16 cellular contexts compared by ENCODE assay signal in genomic region chr4:55503164-55503563, GRCh38. TPM values are rescaled to one million over a fixed set of nuclear protein-coding genes. Genes with fewer than 3 reads are reported as not detected.
DNase-seq lines count a peak whose midpoint lies in the region; ATAC-seq and TF ChIP-seq lines count a peak whose summit lies in the region.
"Had no signal": no experiment of that assay in that cellular context is flagged by ENCODE, and none has a peak within 500 bp of the region (broad histone marks: within the 10 kb centered on the region; RNA-seq: fewer than 3 reads in every experiment).

No MANE protein-coding gene starts in this region.

- no peaks in the 10 kb centered on the region for H3K27me3 Mint-ChIP-seq in MCF 10A (ENCODE audit: insufficient read depth, unreplicated experiment)
- H3K27me3 Mint-ChIP-seq: activated CD4-positive, alpha-beta T cell treated with anti-CD3 and anti-CD28 coated beads, Interleukin-2, amount 10 ng/mL, durations not matched to agents 7 days and 5 days; B cell had no signal

- 67% methylated on average over 2 of the region's 2 CpGs for WGBS in SK-N-SH (ENCODE audit: low lambda C conversion rate)

- H3K9me2 ChIP-seq in SK-N-SH, result no peaks in the 10 kb centered on the region

- TF ChIP-seq POLR2A in breast epithelium (IDR thresholded peaks at IDR 0.05), result no peak

- H3K36me3 Mint-ChIP-seq in MCF 10A (ENCODE audit: insufficient read depth, unreplicated experiment), result peaks cover 12% of the 10 kb centered on the region

- TF ChIP-seq RAD21 in SK-N-SH (IDR thresholded peaks at IDR 0.05; ENCODE audit: low read length), result no peak

- H3K27ac ChIP-seq in breast epithelium (no peak overlapping the region), SK-N-SH (ENCODE audit: low read depth in 2 of 2, low read length in 1 of 2) (peak overlapping the region in 1 of 2 experiments; percentile 61; a peak in 2 of 4 replicates), foreskin keratinocyte (peak overlapping the region; percentile 65)

- H3K4me3 ChIP-seq in breast epithelium, result no peak overlapping the region
- no peak overlapping the region for H3K4me3 ChIP-seq in SK-N-SH (ENCODE audit: low read depth in 2 of 2, low read length in 1 of 2)

- POLR2A ChIA-PET in MCF 10A (lab: Yijun Ruan, JAX), result interaction anchor here (0.7 to 1.2 kb wide), 4 partner anchors 15 to 46 kb away, joined by 3 to 5 read pairs (median 3); no protein-coding TSS in a partner anchor
- POLR2A ChIA-PET in SK-N-SH (lab: Yijun Ruan, JAX), result no interaction called here

- H3K36me3 ChIP-seq in breast epithelium (no peaks in the 10 kb centered on the region), SK-N-SH (replicated peaks in 1 of 2; ENCODE audit: control insufficient read depth in 1 of 2, insufficient read depth in 2 of 2, low read length in 1 of 2) (peaks cover 3 to 11% of the 10 kb centered on the region in 2 experiments)

- H3K4me3 Mint-ChIP-seq in MCF 10A (ENCODE audit: unreplicated experiment), result no peak overlapping the region
- H3K4me3 Mint-ChIP-seq: activated CD4-positive, alpha-beta T cell treated with anti-CD3 and anti-CD28 coated beads, Interleukin-2, amount 10 ng/mL, durations not matched to agents 7 days and 5 days; B cell; nephron had no signal

- H2AFZ ChIP-seq in SK-N-SH (ENCODE audit: low read depth), result no peak overlapping the region

- no peak for TF ChIP-seq EP300 in SK-N-SH (IDR thresholded peaks at IDR 0.05; ENCODE audit: borderline replicate concordance in 1 of 2, low read depth in 1 of 2, low read length in 1 of 2)

- H3K9me3 ChIP-seq in breast epithelium, result no peaks in the 10 kb centered on the region
- H3K9me3 ChIP-seq in SK-N-SH, result no peaks in the 10 kb centered on the region

- H3K4me1 ChIP-seq in breast epithelium (no peaks in the 10 kb centered on the region), SK-N-SH (ENCODE audit: control insufficient read depth in 1 of 2, insufficient read depth in 2 of 2, low read depth in 1 of 2, low read length in 1 of 2) (peaks cover 0 to 3% of the 10 kb centered on the region in 2 experiments; a peak in 1 of 4 replicates), foreskin keratinocyte (peaks cover 9% of the 10 kb centered on the region)

- H3K4me2 ChIP-seq in SK-N-SH, result no peak overlapping the region

- no peaks in the 10 kb centered on the region for H3K9me3 Mint-ChIP-seq in MCF 10A (ENCODE audit: unreplicated experiment)
- H3K9me3 Mint-ChIP-seq: activated CD4-positive, alpha-beta T cell treated with anti-CD3 and anti-CD28 coated beads, Interleukin-2, amount 10 ng/mL, durations not matched to agents 7 days and 5 days had no signal

- TF ChIP-seq CTCF in MCF 10A (IDR thresholded peaks at IDR 0.05; ENCODE audit: unreplicated experiment) (no peak), breast epithelium (IDR thresholded peaks at IDR 0.05) (no peak), SK-N-SH (IDR thresholded peaks at IDR 0.05) (no peak), foreskin keratinocyte (conservative IDR thresholded peaks at IDR 0.05) (no peak)

- ATAC-seq in foreskin keratinocyte (peak; percentile 100), GM21528 (IDR thresholded peaks at IDR 0.05; ENCODE audit: low FRiP score, unreplicated experiment) (no peak)

- CTCF ChIA-PET in MCF 10A (lab: Yijun Ruan, JAX) (interaction anchor here (0.7 kb wide), 1 partner anchor 27 kb away, joined by 3 read pairs; no protein-coding TSS in a partner anchor), SK-N-SH (lab: Yijun Ruan, JAX) (no interaction called here)

- H3K79me2 ChIP-seq in SK-N-SH (ENCODE audit: insufficient read depth), result peaks cover 53% of the 10 kb centered on the region; the same call in 1 of the 2 replicates

- peaks cover 7% of the 10 kb centered on the region for H3K4me1 Mint-ChIP-seq in MCF 10A (ENCODE audit: insufficient read depth, unreplicated experiment)
- H3K4me1 Mint-ChIP-seq: nephron had no signal

- H3K9ac ChIP-seq in SK-N-SH, result no peak overlapping the region

- H4K20me1 ChIP-seq in SK-N-SH (ENCODE audit: insufficient read depth), result no peaks in the 10 kb centered on the region

- H3K27me3 ChIP-seq in breast epithelium, result no peaks in the 10 kb centered on the region
- no peaks in the 10 kb centered on the region for H3K27me3 ChIP-seq in SK-N-SH (ENCODE audit: insufficient read depth)
- no peaks in the 10 kb centered on the region for H3K27me3 ChIP-seq in foreskin keratinocyte

- intact Hi-C loops in MCF 10A (cut with micrococcal nuclease) (no loop called here), breast epithelium (cut with DNase I; ENCODE audit: low total_unique reads) (no loop called here)

- H3F3A ChIP-seq in SK-N-SH (replicated peaks; ENCODE audit: insufficient read depth), result no peaks in the 10 kb centered on the region

- DNase-seq in MCF 10A (ENCODE audit: unreplicated experiment) (peak; percentile 63), breast epithelium (ENCODE audit: low spot score in 2 of 2) (no peak), SK-N-SH (no peak), foreskin keratinocyte (peak; percentile 69 to 85), SKM-1 treated with dmso at 0.1 percent for 144 hours (lab: John Stamatoyannopoulos, UW; ENCODE audit: unreplicated experiment) (no peak), NCI-H748 treated with DMSO at 0.1 percent for 48 hours (lab: John Stamatoyannopoulos, UW) (no peak)
- DNase-seq in activated naive CD4-positive, alpha-beta T cell treated with anti-CD3 and anti-CD28 coated beads, Interleukin-2, amount 50 U/mL, for 16 hours, result no peak
- DNase-seq: activated CD4-positive, alpha-beta T cell treated with anti-CD3 and anti-CD28 coated beads, Interleukin-2, amount 10 ng/mL, durations not matched to agents 7 days and 5 days; activated gamma-delta T cell treated with Interleukin-2 at 50 U/mL for 16 hours; effector CD8-positive, alpha-beta T cell; NCI-H2107; Right ventricle myocardium superior; substantia nigra had no signal

- no peak overlapping the region for H3K27ac Mint-ChIP-seq in MCF 10A (ENCODE audit: low read depth, unreplicated experiment)
- H3K27ac Mint-ChIP-seq: activated CD4-positive, alpha-beta T cell treated with anti-CD3 and anti-CD28 coated beads, Interleukin-2, amount 10 ng/mL, durations not matched to agents 7 days and 5 days; B cell; nephron had no signal

- BruUV-seq in MCF 10A (replicated peaks; lab: Mats Ljungman, UMichigan), result no TSS peak

TF ChIP-seq in SK-N-SH, 30 proteins besides CTCF, POLR2A, EP300 and RAD21:
- TF ChIP-seq ELF1 (IDR thresholded peaks at IDR 0.05), result no peak
- TF ChIP-seq FOXM1 (IDR thresholded peaks at IDR 0.05; ENCODE audit: low read depth), result peak; percentile 84; the same call in 1 of the 2 replicates
- TF ChIP-seq GATA2 (CRISPR knock-in tag; IDR thresholded peaks at IDR 0.05), result no peak
- peak; percentile 79 for TF ChIP-seq MEF2A (IDR thresholded peaks at IDR 0.05; ENCODE audit: borderline replicate concordance, low read depth)
- TF ChIP-seq RXRA (IDR thresholded peaks at IDR 0.05; ENCODE audit: borderline replicate concordance, low read depth), result no peak
- TF ChIP-seq JUND (IDR thresholded peaks at IDR 0.05), result peak; percentile 74
- peak; percentile 66; the same call in 1 of the 2 replicates for TF ChIP-seq FOSL2 (IDR thresholded peaks at IDR 0.05; ENCODE audit: borderline replicate concordance, low read depth)
- no peak for TF ChIP-seq SMC3 (IDR thresholded peaks at IDR 0.05; ENCODE audit: low read depth, low read length)
- no peak for TF ChIP-seq NRF1 (IDR thresholded peaks at IDR 0.05; ENCODE audit: low read depth, low read length)
- TF ChIP-seq NFIC (IDR thresholded peaks at IDR 0.05; ENCODE audit: borderline replicate concordance), result no peak
TF ChIP-seq in SK-N-SH: peak in this region for 4.

RNA-seq across cellular contexts. Expression of gene CLOCK, which starts 43.5 kb away (rescaled TPM):
- total RNA-seq in MCF 10A (2022), result 37.6 and 44.0 TPM in 2 replicates
- 10 to 100 TPM; 29.8 to 32.2 (median 30.2) TPM for total RNA-seq in breast epithelium
- 4.2 and 5.5 TPM in 2 replicates for polyA plus RNA-seq in SK-N-SH (2012; rRNA removed)
- 5.5 and 6.4 TPM in 2 replicates for polyA plus RNA-seq in SK-N-SH (2012; cell fraction: cytosol; rRNA removed)
- polyA plus RNA-seq in SK-N-SH (2012; cell fraction: nucleus; rRNA removed), result 7.1 and 10.6 TPM in 2 replicates
- total RNA-seq in foreskin keratinocyte, result 30.2 and 30.9 TPM in 2 replicates
- 4.6 and 5.4 TPM in 2 replicates for polyA plus RNA-seq in foreskin keratinocyte

Comparison
In these comparisons a context has a peak if more than half of its experiments do, and no peak if none do; other contexts are left out.
1. DNase-seq: peak in MCF 10A (single experiment) and foreskin keratinocyte (2 of 2); none in breast epithelium (0 of 2), SK-N-SH (single experiment), activated naive CD4-positive, alpha-beta T cell treated with anti-CD3 and anti-CD28 coated beads, Interleukin-2, amount 50 U/mL, for 16 hours (single experiment), SKM-1 treated with dmso at 0.1 percent for 144 hours (single experiment) and NCI-H748 treated with DMSO at 0.1 percent for 48 hours (single experiment).